ENCODE assay signal across 25 cellular contexts in genomic region chr1:73333847-73334503, GRCh38.
DNase-seq lines count a peak whose midpoint lies in the region; ATAC-seq, FAIRE-seq and TF ChIP-seq lines count a peak whose summit lies in the region.
"Had no signal": no experiment of that assay in that cellular context is flagged by ENCODE, and none has a peak within 500 bp of the region (broad histone marks: within the 10 kb centered on the region; RNA-seq: fewer than 3 reads in every experiment).

No MANE protein-coding gene starts in this region.

- H3K36me3 ChIP-seq in hepatocyte (replicated peaks; ENCODE audit: insufficient read depth, low read depth) = no peaks in the 10 kb centered on the region
- H3K36me3 ChIP-seq in small intestine (ENCODE audit: control insufficient read depth in 2 of 2, insufficient read depth in 2 of 2, low read length in 2 of 2) = no peaks in the 10 kb centered on the region
- H3K36me3 ChIP-seq in tibial nerve = no peaks in the 10 kb centered on the region
- H3K36me3 ChIP-seq: BE2C, BLaER1 had no signal

- TF ChIP-seq EP300 in tibial nerve (IDR thresholded peaks at IDR 0.05) = no peak

- no peak for FAIRE-seq in small intestine (lab: Jason Lieb, UNC)
- FAIRE-seq: A204.1, D721Med, G401.6, GM12891, GM19239 had no signal

- peak overlapping the region; percentile 54 for H3K4me2 ChIP-seq in hepatocyte
- H3K4me2 ChIP-seq: BLaER1 had no signal

- TF ChIP-seq POLR2A in tibial nerve (IDR thresholded peaks at IDR 0.05) = no peak

- 43% methylated on average over 1 of the region's 1 CpG for WGBS in hepatocyte (ENCODE audit: low lambda C conversion rate, missing lambda C conversion rate)
- WGBS in small intestine, 3 donors = 9 to 52% (median 28%) methylated on average over 1 of the region's 1 CpG
- 47 to 69% methylated on average over 1 of the region's 1 CpG for WGBS in tibial nerve, 2 donors

- H3K4me3 ChIP-seq in hepatocyte = no peak overlapping the region
- H3K4me3 ChIP-seq in small intestine (ENCODE audit: low read depth in 1 of 2, low read length in 2 of 2) = no peak overlapping the region
- H3K4me3 ChIP-seq in tibial nerve = no peak overlapping the region
- H3K4me3 ChIP-seq: BLaER1 had no signal

- H3K79me2 ChIP-seq in hepatocyte = no peaks in the 10 kb centered on the region

- TF ChIP-seq CTCF in hepatocyte (IDR thresholded peaks at IDR 0.05; ENCODE audit: poor library complexity) = no peak
- no peak for TF ChIP-seq CTCF in tibial nerve (IDR thresholded peaks at IDR 0.05)

- H3K4me1 ChIP-seq in hepatocyte (ENCODE audit: insufficient read depth) = no peaks in the 10 kb centered on the region
- H3K4me1 ChIP-seq in small intestine (ENCODE audit: control insufficient read depth in 2 of 2, insufficient read depth in 1 of 2, low read depth in 1 of 2, low read length in 1 of 2) = peaks cover 0 to 2% of the 10 kb centered on the region in 2 donors
- H3K4me1 ChIP-seq in tibial nerve = no peaks in the 10 kb centered on the region
- H3K4me1 ChIP-seq: BE2C, BLaER1, Caco-2 had no signal

- H3K27me3 ChIP-seq in hepatocyte = no peaks in the 10 kb centered on the region
- H3K27me3 ChIP-seq in small intestine (ENCODE audit: control insufficient read depth in 2 of 2, insufficient read depth in 2 of 2, low read length in 2 of 2) = no peaks in the 10 kb centered on the region
- no peaks in the 10 kb centered on the region for H3K27me3 ChIP-seq in tibial nerve
- H3K27me3 ChIP-seq: BE2C, BLaER1 had no signal

- DNase-seq in HT-29 (ENCODE audit: low spot score) = peak; percentile 16
- DNase-seq in hepatocyte (ENCODE audit: low spot score) = peak; percentile 27
- DNase-seq in left lobe of liver (ENCODE audit: low spot score) = no peak
- DNase-seq in small intestine = peak; percentile 88
- no peak for DNase-seq in tibial nerve (ENCODE audit: low spot score in 2 of 2)
- DNase-seq in NCI-H1092 (lab: John Stamatoyannopoulos, UW) = no peak
- DNase-seq in NCI-H2081 treated with DMSO at 0.1 percent for 48 hours (lab: John Stamatoyannopoulos, UW) = no peak
- DNase-seq: 8988T; ACHN; BE2C; C1 segment of cervical spinal cord; Caco-2; Calu3; CD4-positive, alpha-beta memory T cell; CD4-positive, CD25-positive, alpha-beta regulatory T cell; CD8-positive, alpha-beta memory T cell; DMS79 treated with DMSO at 0.1 percent for 48 hours; GF-D8 had no signal

- H4K20me1 ChIP-seq in hepatocyte (ENCODE audit: insufficient read depth, poor library complexity, severe bottlenecking) = no peaks in the 10 kb centered on the region
- H4K20me1 ChIP-seq: BLaER1 had no signal

- H3K9me3 ChIP-seq in hepatocyte (ENCODE audit: low read depth) = peaks cover 3% of the 10 kb centered on the region
- H3K9me3 ChIP-seq in small intestine (ENCODE audit: control insufficient read depth, low read depth) = no peaks in the 10 kb centered on the region
- peaks cover 0 to 30% (median 5%) of the 10 kb centered on the region in 4 donors for H3K9me3 ChIP-seq in tibial nerve
- H3K9me3 ChIP-seq: BE2C, Caco-2 had no signal

- ATAC-seq in left lobe of liver = peak; percentile 95
- ATAC-seq in HG03025 (IDR thresholded peaks at IDR 0.05; ENCODE audit: low FRiP score, unreplicated experiment) = no peak

- H3K27ac ChIP-seq in hepatocyte (no peak overlapping the region), small intestine (ENCODE audit: low read depth in 1 of 2, low read length in 1 of 2) (peak overlapping the region; percentile 48 to 49), tibial nerve (no peak overlapping the region)
- H3K27ac ChIP-seq: BLaER1 had no signal

- no peaks in the 10 kb centered on the region for H3K9me2 ChIP-seq in hepatocyte (replicated peaks; ENCODE audit: insufficient read depth)

- peak overlapping the region; percentile 41 for H2AFZ ChIP-seq in hepatocyte

Comparison
In these comparisons a context has a peak if more than half of its experiments do, and no peak if none do; other contexts are left out.
1. DNase-seq: peak in HT-29 (single experiment), hepatocyte (single experiment) and small intestine (single experiment); none in left lobe of liver (single experiment), tibial nerve (0 of 2), NCI-H1092 (single experiment) and NCI-H2081 treated with DMSO at 0.1 percent for 48 hours (single experiment).
2. H3K27ac ChIP-seq: peak in small intestine (2 of 2); none in hepatocyte (single experiment) and tibial nerve (0 of 4).